Comparison of ENCODE assay signal across 20 cellular contexts in genomic region chr1:21247892-21248715, GRCh38. TPM values are rescaled to one million over a fixed set of nuclear protein-coding genes. Genes with fewer than 3 reads are reported as not detected.
DNase-seq lines count a peak whose midpoint lies in the region; ATAC-seq, FAIRE-seq and TF ChIP-seq lines count a peak whose summit lies in the region.
"Had no signal": no experiment of that assay in that cellular context is flagged by ENCODE, and none has a peak within 500 bp of the region (broad histone marks: within the 10 kb centered on the region; RNA-seq: fewer than 3 reads in every experiment).

No MANE protein-coding gene starts in this region.

- CTCF ChIA-PET in PC-3 (lab: Charles Lee), result interaction anchor here (0.6 kb wide), 1 partner anchor 22 kb away, joined by 6 read pairs; no protein-coding TSS in a partner anchor
- CTCF ChIA-PET in CD4-positive, alpha-beta memory T cell (lab: Charles Lee; ENCODE audit: partially characterized antibody), result interaction anchor here (0.7 to 8.1 kb wide), 6 partner anchors 15 to 120 kb away, joined by 3 to 67 read pairs (median 7); no protein-coding TSS in a partner anchor

- peaks cover 51% of the 10 kb centered on the region for H3K4me1 ChIP-seq in PC-3 (ENCODE audit: insufficient read depth, low read length)
- peaks cover 48 to 65% (median 62%) of the 10 kb centered on the region in 3 donors for H3K4me1 ChIP-seq in pancreas
- no peaks in the 10 kb centered on the region for H3K4me1 ChIP-seq in CD4-positive, alpha-beta memory T cell (ENCODE audit: insufficient read depth, low read length)
- H3K4me1 ChIP-seq: BE2C had no signal

- H3K4me3 ChIP-seq in PC-3 (ENCODE audit: low read length), result no peak overlapping the region
- H3K4me3 ChIP-seq in pancreas, result no peak overlapping the region
- no peak overlapping the region for H3K4me3 ChIP-seq in CD4-positive, alpha-beta memory T cell (ENCODE audit: low read length in 2 of 2)
- H3K4me3 ChIP-seq: GM12878, MG63 had no signal

- H3K27ac Mint-ChIP-seq in activated T-cell treated with anti-CD3 and anti-CD28 coated beads, Interleukin-2, amount 50 U/mL, for 24 hours, result peak overlapping the region; percentile 54
- H3K27ac Mint-ChIP-seq in CD4-positive, alpha-beta memory T cell, result peak overlapping the region in 2 of 7 donors; percentile 48 to 55
- H3K27ac Mint-ChIP-seq: CD4-positive, alpha-beta T cell had no signal

- H2AFZ ChIP-seq in PC-3 (ENCODE audit: low read length), result no peak overlapping the region

- H3K4me2 ChIP-seq in PC-3 (ENCODE audit: low read length), result no peak overlapping the region

- H4K20me1 ChIP-seq in PC-3 (ENCODE audit: low read length), result no peaks in the 10 kb centered on the region

- no peak for DNase-seq in activated T-cell treated with anti-CD3 and anti-CD28 coated beads, Interleukin-2, amount 50 U/mL, for 24 hours
- DNase-seq in activated T-cell treated with anti-CD3 and anti-CD28 coated beads, Interleukin-2, amount 50 U/mL, for 1 hour, result no peak
- DNase-seq in PC-3, result no peak
- DNase-seq in left kidney (ENCODE audit: low read depth, low spot score), result peak; percentile 35
- DNase-seq in pancreas, result peak in 1 of 6 donors; percentile 46
- DNase-seq in CD4-positive, alpha-beta memory T cell, result no peak
- DNase-seq in stimulated activated CD4-positive, alpha-beta T cell treated with anti-CD3 and anti-CD28 coated beads, Interleukin-15, amount 100 ng/mL, for 24 hours, result no peak
- DNase-seq: BE2C; CD4-positive, alpha-beta T cell; DND-41; Karpas-422; MG63; NCI-H1105; NCI-H1694; NCI-H524 had no signal

- H3K9ac ChIP-seq in PC-3 (ENCODE audit: low read length), result no peak overlapping the region

- H3F3A ChIP-seq in PC-3 (ENCODE audit: low read length, unreplicated experiment), result no peaks in the 10 kb centered on the region

- H3K36me3 ChIP-seq in PC-3 (ENCODE audit: low read depth, low read length) (peaks cover 22% of the 10 kb centered on the region), pancreas (peaks cover 0 to 4% (median 0%) of the 10 kb centered on the region in 3 donors)
- peaks cover 49% of the 10 kb centered on the region for H3K36me3 ChIP-seq in CD4-positive, alpha-beta memory T cell (ENCODE audit: insufficient read depth, low read length)
- H3K36me3 ChIP-seq: MG63 had no signal

- BruUV-seq in PC-3 (replicated peaks; lab: Mats Ljungman, UMichigan), result no TSS peak

- H3K4me3 Mint-ChIP-seq in activated T-cell treated with anti-CD3 and anti-CD28 coated beads, Interleukin-2, amount 50 U/mL, for 24 hours, result no peak overlapping the region
- H3K4me3 Mint-ChIP-seq in CD4-positive, alpha-beta memory T cell, result no peak overlapping the region
- H3K4me3 Mint-ChIP-seq: CD4-positive, alpha-beta T cell had no signal

- peak overlapping the region; percentile 99 for H3K27ac ChIP-seq in PC-3 (ENCODE audit: low read length)
- peak overlapping the region; percentile 43 to 95 (median 76) for H3K27ac ChIP-seq in pancreas
- H3K27ac ChIP-seq in CD4-positive, alpha-beta memory T cell (ENCODE audit: low read depth, low read length), result no peak overlapping the region
- H3K27ac ChIP-seq: 22Rv1 had no signal

- POLR2A ChIA-PET in PC-3 (lab: Charles Lee; ENCODE audit: unreplicated experiment), result interaction anchor here (0.6 kb wide), 1 partner anchor 11 kb away, joined by 4 read pairs; no protein-coding TSS in a partner anchor
- POLR2A ChIA-PET in CD4-positive, alpha-beta memory T cell (lab: Charles Lee; ENCODE audit: partially characterized antibody), result interaction anchor here (1.3 kb wide), 1 partner anchor 97 kb away, joined by 4 read pairs; no protein-coding TSS in a partner anchor

- no peak for FAIRE-seq in pancreas (lab: Jason Lieb, UNC)
- FAIRE-seq: D721Med, G401.6, GM12878 had no signal

- no peaks in the 10 kb centered on the region for H3K9me3 Mint-ChIP-seq in activated T-cell treated with anti-CD3 and anti-CD28 coated beads, Interleukin-2, amount 50 U/mL, for 24 hours
- H3K9me3 Mint-ChIP-seq in CD4-positive, alpha-beta memory T cell, result no peaks in the 10 kb centered on the region
- H3K9me3 Mint-ChIP-seq: CD4-positive, alpha-beta T cell had no signal

- no peaks in the 10 kb centered on the region for H3K27me3 Mint-ChIP-seq in activated T-cell treated with anti-CD3 and anti-CD28 coated beads, Interleukin-2, amount 50 U/mL, for 24 hours
- no peaks in the 10 kb centered on the region for H3K27me3 Mint-ChIP-seq in CD4-positive, alpha-beta memory T cell
- H3K27me3 Mint-ChIP-seq: CD4-positive, alpha-beta T cell had no signal

- no peaks in the 10 kb centered on the region for H3K79me2 ChIP-seq in PC-3 (ENCODE audit: low read length)

- peaks cover 92% of the 10 kb centered on the region for H3K36me3 Mint-ChIP-seq in activated T-cell treated with anti-CD3 and anti-CD28 coated beads, Interleukin-2, amount 50 U/mL, for 24 hours (ENCODE audit: low read depth)
- peaks cover 46 to 70% of the 10 kb centered on the region in 2 donors for H3K36me3 Mint-ChIP-seq in CD4-positive, alpha-beta memory T cell

- H3K9me3 ChIP-seq in PC-3 (ENCODE audit: low read length) (no peaks in the 10 kb centered on the region), pancreas (no peaks in the 10 kb centered on the region)
- no peaks in the 10 kb centered on the region for H3K9me3 ChIP-seq in CD4-positive, alpha-beta memory T cell (ENCODE audit: control insufficient read depth in 1 of 2, low read length in 2 of 2)
- H3K9me3 ChIP-seq: BE2C, MG63 had no signal

- TF ChIP-seq CTCF in PC-3 (conservative IDR thresholded peaks at IDR 0.05; ENCODE audit: low read depth, low read length), result no peak
- no peak for TF ChIP-seq CTCF in pancreas (IDR thresholded peaks at IDR 0.05)

- ATAC-seq in PC-3 (no peak), pancreas (peak; percentile 19 to 49 (median 31)), GM18870 (IDR thresholded peaks at IDR 0.05; ENCODE audit: unreplicated experiment) (no peak)
- ATAC-seq: GM12878 had no signal

- no peaks in the 10 kb centered on the region for H3K27me3 ChIP-seq in PC-3 (ENCODE audit: low read length)
- H3K27me3 ChIP-seq in pancreas, result no peaks in the 10 kb centered on the region
- H3K27me3 ChIP-seq in CD4-positive, alpha-beta memory T cell (ENCODE audit: insufficient read depth, low read length), result no peaks in the 10 kb centered on the region
- H3K27me3 ChIP-seq: BE2C, MG63 had no signal

- WGBS in pancreas, 2 donors, result 56 to 60% methylated on average over 14 of the region's 14 CpGs

- H3K9me2 ChIP-seq in PC-3 (replicated peaks; ENCODE audit: low read length), result no peaks in the 10 kb centered on the region

- peaks cover 14% of the 10 kb centered on the region for H3K4me1 Mint-ChIP-seq in activated T-cell treated with anti-CD3 and anti-CD28 coated beads, Interleukin-2, amount 50 U/mL, for 24 hours (ENCODE audit: low read depth)
- H3K4me1 Mint-ChIP-seq in CD4-positive, alpha-beta memory T cell, result peaks cover 0 to 3% (median under 1%) of the 10 kb centered on the region in 4 donors

- intact Hi-C loops in PC-3 (cut with micrococcal nuclease) (no loop called here), pancreas (cut with DNase I) (no loop called here)
- intact Hi-C loops in CD4-positive, alpha-beta memory T cell (cut with micrococcal nuclease), result no loop called here

RNA-seq across cellular contexts. Expression of gene ECE1, which starts 42.2 kb away (rescaled TPM):
- total RNA-seq in PC-3 (2014; rRNA removed) (86.8 and 110 TPM in 2 replicates), pancreas (100 to 1,000 TPM in 2 of 6 donors, 10 to 100 TPM in 4; 68.4 to 141 (median 89.1) TPM)
- 10 to 100 TPM; 38.1 to 59.8 TPM for polyA plus RNA-seq in pancreas
- 100 to 1,000 TPM in 1 of 2 experiments, 10 to 100 TPM in 1; 86.0 to 104 TPM for total RNA-seq in CD4-positive, alpha-beta memory T cell
- polyA plus RNA-seq in CD4-positive, alpha-beta memory T cell, result 10 to 100 TPM; 10.0 to 65.2 TPM

Comparison
In these comparisons a context has a peak if more than half of its experiments do, and no peak if none do; other contexts are left out.
1. ATAC-seq: peak in pancreas (4 of 4); none in PC-3 (single experiment) and GM18870 (single experiment).